In genomic region chr2:198055726-198056125, GRCh38 we compare ENCODE assay signal across 15 cellular contexts.
DNase-seq lines count a peak whose midpoint lies in the region; ATAC-seq, FAIRE-seq and TF ChIP-seq lines count a peak whose summit lies in the region.
"Had no signal": no experiment of that assay in that cellular context is flagged by ENCODE, and none has a peak within 500 bp of the region (broad histone marks: within the 10 kb centered on the region; RNA-seq: fewer than 3 reads in every experiment).

No MANE protein-coding gene starts in this region.

- H3K9ac ChIP-seq in endothelial cell of umbilical vein (replicated peaks; ENCODE audit: extremely low read depth, insufficient read depth, low read length), result no peak overlapping the region
- H3K9ac ChIP-seq: BLaER1 treated with 17β-estradiol and CSF1 and Interleukin-3, amounts not matched to agents 10 nM and 100 nM had no signal

- DNase-seq in NCI-H2227 (lab: John Stamatoyannopoulos, UW; ENCODE audit: unreplicated experiment) (peak; percentile 19), NCI-H2227 treated with DMSO at 0.1 percent for 48 hours (lab: John Stamatoyannopoulos, UW) (no peak), endothelial cell of umbilical vein (ENCODE audit: low read depth, low spot score) (peak; percentile 21), retinal pigment epithelial cell (ENCODE audit: low read depth) (peak; percentile 37), T-helper 17 cell (no peak), T-helper 2 cell (no peak), tibial nerve (ENCODE audit: low spot score in 2 of 2) (no peak)
- DNase-seq: 8988T; ACHN; CD4-positive, CD25-positive, alpha-beta regulatory T cell; DMS53; GOT3; H9 had no signal

- H3K27ac Mint-ChIP-seq in T-helper 17 cell, result no peak overlapping the region
- H3K27ac Mint-ChIP-seq: CD4-positive, CD25-positive, alpha-beta regulatory T cell; H9 had no signal

- H2AFZ ChIP-seq in endothelial cell of umbilical vein (ENCODE audit: low read depth, low read length), result no peak overlapping the region

- H3K4me3 ChIP-seq in endothelial cell of umbilical vein (replicated peaks in 1 of 3; ENCODE audit: insufficient read depth in 1 of 3, low read depth in 1 of 3, low read length in 3 of 3), result no peak overlapping the region
- H3K4me3 ChIP-seq in retinal pigment epithelial cell (ENCODE audit: low read length), result no peak overlapping the region
- H3K4me3 ChIP-seq in tibial nerve, result no peak overlapping the region
- H3K4me3 ChIP-seq: BLaER1 treated with 17β-estradiol and CSF1 and Interleukin-3, amounts not matched to agents 10 nM and 100 nM had no signal

- no peak for FAIRE-seq in endothelial cell of umbilical vein (lab: Jason Lieb, UNC)

- no peak for TF ChIP-seq CTCF in endothelial cell of umbilical vein (IDR thresholded peaks at IDR 0.05; ENCODE audit: extremely low read depth in 1 of 2, insufficient read depth in 1 of 2, low read depth in 1 of 2, low read length in 2 of 2)
- no peak for TF ChIP-seq CTCF in retinal pigment epithelial cell (conservative IDR thresholded peaks at IDR 0.05; ENCODE audit: low read depth, low read length)
- no peak for TF ChIP-seq CTCF in tibial nerve (IDR thresholded peaks at IDR 0.05)

- H3K27me3 Mint-ChIP-seq in T-helper 17 cell, result no peaks in the 10 kb centered on the region
- H3K27me3 Mint-ChIP-seq: CD4-positive, CD25-positive, alpha-beta regulatory T cell had no signal

- dilution Hi-C loops in endothelial cell of umbilical vein (cut with MboI; ENCODE audit: extremely low pct_ligation_motif_present, low sequenced_read_pairs), result no loop called here

- H3K79me2 ChIP-seq in endothelial cell of umbilical vein (ENCODE audit: control insufficient read depth, insufficient read depth, low read length), result no peaks in the 10 kb centered on the region

- BruUV-seq in endothelial cell of umbilical vein (replicated peaks; lab: Mats Ljungman, UMichigan), result no TSS peak

- ATAC-seq in T-helper 17 cell, result no peak

- peaks cover 17% of the 10 kb centered on the region for H3K4me1 Mint-ChIP-seq in T-helper 17 cell
- H3K4me1 Mint-ChIP-seq: H9 had no signal

- H3K27me3 ChIP-seq in endothelial cell of umbilical vein (ENCODE audit: control insufficient read depth in 2 of 2, insufficient read depth in 2 of 2, low read length in 2 of 2) (no peaks in the 10 kb centered on the region), tibial nerve (no peaks in the 10 kb centered on the region)
- H3K27me3 ChIP-seq: BLaER1 treated with 17β-estradiol and CSF1 and Interleukin-3, amounts not matched to agents 10 nM and 100 nM had no signal

- no peaks in the 10 kb centered on the region for H3K9me1 ChIP-seq in endothelial cell of umbilical vein (replicated peaks; ENCODE audit: control insufficient read depth, extremely low read depth, insufficient read depth, low read length)

- H3K36me3 Mint-ChIP-seq in T-helper 17 cell (ENCODE audit: low read depth), result no peaks in the 10 kb centered on the region

- intact Hi-C loops in endothelial cell of umbilical vein (cut with micrococcal nuclease), result no loop called here

- POLR2A ChIA-PET in endothelial cell of umbilical vein (lab: Charles Lee), result no interaction called here

- no peak for TF ChIP-seq EP300 in tibial nerve (IDR thresholded peaks at IDR 0.05)

- no peaks in the 10 kb centered on the region for H3K36me3 ChIP-seq in endothelial cell of umbilical vein (ENCODE audit: control insufficient read depth in 2 of 2, extremely low read depth in 1 of 2, insufficient read depth in 2 of 2, low read length in 2 of 2)
- H3K36me3 ChIP-seq in tibial nerve, result no peaks in the 10 kb centered on the region
- H3K36me3 ChIP-seq: BLaER1 treated with 17β-estradiol and CSF1 and Interleukin-3, amounts not matched to agents 10 nM and 100 nM had no signal

- H3K27ac ChIP-seq in angular gyrus (ENCODE audit: low read depth, low read length) (peak overlapping the region; percentile 22), endothelial cell of umbilical vein (ENCODE audit: insufficient read depth, low read depth, low read length) (no peak overlapping the region), tibial nerve (no peak overlapping the region)
- H3K27ac ChIP-seq: BLaER1 treated with 17β-estradiol and CSF1 and Interleukin-3, amounts not matched to agents 10 nM and 100 nM had no signal

- H4K20me1 ChIP-seq in endothelial cell of umbilical vein (replicated peaks; ENCODE audit: control insufficient read depth, extremely low read depth, insufficient read depth, low read length), result no peaks in the 10 kb centered on the region
- H4K20me1 ChIP-seq: BLaER1 treated with 17β-estradiol and CSF1 and Interleukin-3, amounts not matched to agents 10 nM and 100 nM had no signal

- WGBS in tibial nerve, 2 donors, result 70 to 77% methylated on average over 2 of the region's 2 CpGs

- peaks cover 4% of the 10 kb centered on the region for H3K4me1 ChIP-seq in endothelial cell of umbilical vein (ENCODE audit: control insufficient read depth, extremely low read depth, insufficient read depth, low read length)
- H3K4me1 ChIP-seq in tibial nerve, result no peaks in the 10 kb centered on the region

- no peak overlapping the region for H3K4me3 Mint-ChIP-seq in T-helper 17 cell
- H3K4me3 Mint-ChIP-seq: CD4-positive, CD25-positive, alpha-beta regulatory T cell; H9 had no signal

- TF ChIP-seq POLR2A in endothelial cell of umbilical vein (IDR thresholded peaks at IDR 0.05; ENCODE audit: low read depth, low read length) (no peak), tibial nerve (IDR thresholded peaks at IDR 0.05) (no peak)

- CTCF ChIA-PET in endothelial cell of umbilical vein (lab: Charles Lee), result interaction anchor here (1.7 kb wide), 1 partner anchor 72 kb away, joined by 3 read pairs; no protein-coding TSS in a partner anchor

- H3K4me2 ChIP-seq in endothelial cell of umbilical vein (ENCODE audit: insufficient read depth, low read length), result no peak overlapping the region
- H3K4me2 ChIP-seq: BLaER1 treated with 17β-estradiol and CSF1 and Interleukin-3, amounts not matched to agents 10 nM and 100 nM had no signal

- no peaks in the 10 kb centered on the region for H3K9me3 ChIP-seq in endothelial cell of umbilical vein (replicated peaks; ENCODE audit: control insufficient read depth, insufficient read depth, low read length)
- H3K9me3 ChIP-seq in T-helper 17 cell (ENCODE audit: control insufficient read depth, low read length, poor library complexity, severe bottlenecking), result no peaks in the 10 kb centered on the region
- no peaks in the 10 kb centered on the region for H3K9me3 ChIP-seq in tibial nerve
- H3K9me3 ChIP-seq: BLaER1 treated with 17β-estradiol and CSF1 and Interleukin-3, amounts not matched to agents 10 nM and 100 nM had no signal

TF ChIP-seq in endothelial cell of umbilical vein, 7 proteins besides CTCF, POLR2A, EP300 and RAD21:
- no peak for TF ChIP-seq JUN (IDR thresholded peaks at IDR 0.05; ENCODE audit: borderline replicate concordance, insufficient read depth, insufficient read length, low read depth)
- TF ChIP-seq EZH2 (IDR thresholded peaks at IDR 0.05; ENCODE audit: borderline replicate concordance, low read depth, low read length, severe bottlenecking), result no peak
- TF ChIP-seq, protein P1, sequence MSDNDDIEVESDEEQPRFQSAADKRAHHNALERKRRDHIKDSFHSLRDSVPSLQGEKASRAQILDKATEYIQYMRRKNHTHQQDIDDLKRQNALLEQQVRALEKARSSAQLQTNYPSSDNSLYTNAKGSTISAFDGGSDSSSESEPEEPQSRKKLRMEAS (IDR thresholded peaks at IDR 0.05; ENCODE audit: insufficient read depth, insufficient read length), result no peak
- TF ChIP-seq MYC (IDR thresholded peaks at IDR 0.05; ENCODE audit: low read depth, low read length), result no peak
- TF ChIP-seq FOS (IDR thresholded peaks at IDR 0.05; ENCODE audit: borderline replicate concordance, insufficient read depth, low read length), result no peak
- no peak for TF ChIP-seq POLR2AphosphoS5 (IDR thresholded peaks at IDR 0.05; ENCODE audit: insufficient read depth, low read depth, low read length)
- no peak for TF ChIP-seq GATA2 (IDR thresholded peaks at IDR 0.05; ENCODE audit: insufficient read depth, insufficient read length, low read depth, low read length)

Comparison
In these comparisons a context has a peak if more than half of its experiments do, and no peak if none do; other contexts are left out.
1. DNase-seq: peak in NCI-H2227 (single experiment), endothelial cell of umbilical vein (single experiment) and retinal pigment epithelial cell (single experiment); none in NCI-H2227 treated with DMSO at 0.1 percent for 48 hours (single experiment), T-helper 17 cell (0 of 3), T-helper 2 cell (0 of 5) and tibial nerve (0 of 2).